ENCODE assay signal across 1 cellular context in genomic region chr3:156681003-156681402, GRCh38.
A peak's percentile ranks its signal among the peaks of the same experiment; 100 is the strongest.
TF ChIP-seq lines count a peak whose summit lies in the region.

No MANE protein-coding gene starts in this region.

TF ChIP-seq in HEK293, 187 proteins besides CTCF, POLR2A, EP300 and RAD21 (continued from another document):
- TF ChIP-seq, protein P1, sequence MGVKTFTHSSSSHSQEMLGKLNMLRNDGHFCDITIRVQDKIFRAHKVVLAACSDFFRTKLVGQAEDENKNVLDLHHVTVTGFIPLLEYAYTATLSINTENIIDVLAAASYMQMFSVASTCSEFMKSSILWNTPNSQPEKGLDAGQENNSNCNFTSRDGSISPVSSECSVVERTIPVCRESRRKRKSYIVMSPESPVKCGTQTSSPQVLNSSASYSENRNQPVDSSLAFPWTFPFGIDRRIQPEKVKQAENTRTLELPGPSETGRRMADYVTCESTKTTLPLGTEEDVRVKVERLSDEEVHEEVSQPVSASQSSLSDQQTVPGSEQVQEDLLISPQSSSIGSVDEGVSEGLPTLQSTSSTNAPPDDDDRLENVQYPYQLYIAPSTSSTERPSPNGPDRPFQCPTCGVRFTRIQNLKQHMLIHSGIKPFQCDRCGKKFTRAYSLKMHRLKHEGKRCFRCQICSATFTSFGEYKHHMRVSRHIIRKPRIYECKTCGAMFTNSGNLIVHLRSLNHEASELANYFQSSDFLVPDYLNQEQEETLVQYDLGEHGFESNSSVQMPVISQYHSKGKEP (tag by site-specific recombination; IDR thresholded peaks at IDR 0.05): 0 out of 2 replicates have a peak, but pooled peaks have one; percentile 36
- no peak for TF ChIP-seq ZNF350 (tag by site-specific recombination; IDR thresholded peaks at IDR 0.05)
